13 cellular contexts compared by ENCODE assay signal in genomic region chr3:119360046-119360445, GRCh38.
DNase-seq lines count a peak whose midpoint lies in the region; ATAC-seq and TF ChIP-seq lines count a peak whose summit lies in the region.
"Had no signal": no experiment of that assay in that cellular context is flagged by ENCODE, and none has a peak within 500 bp of the region (broad histone marks: within the 10 kb centered on the region; RNA-seq: fewer than 3 reads in every experiment).

No MANE protein-coding gene starts in this region.

- no peaks in the 10 kb centered on the region for H3K79me2 ChIP-seq in Karpas-422 (ENCODE audit: low read length)

- no peaks in the 10 kb centered on the region for H3K27me3 Mint-ChIP-seq in type B pancreatic cell

- H3K27ac ChIP-seq in cardiac muscle cell (peak overlapping the region; percentile 89), Karpas-422 (ENCODE audit: low read length) (no peak overlapping the region), iPS-18a (ENCODE audit: low read length) (no peak overlapping the region)
- H3K27ac ChIP-seq: SK-N-MC, suprapubic skin had no signal

- H3K9me3 ChIP-seq in cardiac muscle cell (ENCODE audit: low read depth) = no peaks in the 10 kb centered on the region
- no peaks in the 10 kb centered on the region for H3K9me3 ChIP-seq in Karpas-422 (ENCODE audit: low read length)
- H3K9me3 ChIP-seq in iPS-18a (ENCODE audit: control insufficient read depth, low read depth, low read length) = no peaks in the 10 kb centered on the region
- H3K9me3 ChIP-seq: suprapubic skin had no signal

- peak overlapping the region; percentile 52 for H3K4me2 ChIP-seq in Karpas-422 (ENCODE audit: low read depth, low read length, poor library complexity, severe bottlenecking)

- TF ChIP-seq CTCF in cardiac muscle cell (IDR thresholded peaks at IDR 0.05; ENCODE audit: low read depth, low read length) (no peak), type B pancreatic cell (conservative IDR thresholded peaks at IDR 0.05) (no peak)

- H3K4me1 ChIP-seq in cardiac muscle cell (ENCODE audit: low read depth) (peaks cover 44% of the 10 kb centered on the region), Karpas-422 (ENCODE audit: low read length) (peaks cover 19% of the 10 kb centered on the region), iPS-18a (ENCODE audit: control insufficient read depth, low read depth, low read length) (peaks cover 26% of the 10 kb centered on the region)

- ATAC-seq in GM18873 (IDR thresholded peaks at IDR 0.05; ENCODE audit: low FRiP score, unreplicated experiment) = no peak

- peak overlapping the region; percentile 27 for H3K27ac Mint-ChIP-seq in type B pancreatic cell

- intact Hi-C loops in cardiac septum (cut with DNase I) = no loop called here

- DNase-seq in cardiac muscle cell (ENCODE audit: low read depth in 1 of 2, low spot score in 1 of 2) (peak in 1 of 2 donors; percentile 61), cardiac septum (ENCODE audit: low spot score) (no peak), Karpas-422 (no peak), type B pancreatic cell (ENCODE audit: extremely low spot score, unreplicated experiment) (no peak), NCI-H1930 (lab: John Stamatoyannopoulos, UW) (no peak)
- no peak for DNase-seq in activated CD4-positive, alpha-beta T cell treated with anti-CD3 and anti-CD28 coated beads for 4 hours
- DNase-seq: CD8-positive, alpha-beta memory T cell; GDM1; NCI-H1436 treated with DMSO at 0.1 percent for 48 hours had no signal

- H2AFZ ChIP-seq in Karpas-422 (ENCODE audit: low read length) = no peak overlapping the region

- H3K9me3 Mint-ChIP-seq in type B pancreatic cell = no peaks in the 10 kb centered on the region
- H3K9me3 Mint-ChIP-seq: CD8-positive, alpha-beta memory T cell had no signal

- peak overlapping the region; percentile 39 for H3K4me3 Mint-ChIP-seq in type B pancreatic cell
- H3K4me3 Mint-ChIP-seq: CD8-positive, alpha-beta memory T cell had no signal

- H4K20me1 ChIP-seq in Karpas-422 (ENCODE audit: insufficient read depth, low read depth, low read length) = no peaks in the 10 kb centered on the region

- H3K27me3 ChIP-seq in cardiac muscle cell = no peaks in the 10 kb centered on the region
- H3K27me3 ChIP-seq in Karpas-422 (ENCODE audit: low read length) = no peaks in the 10 kb centered on the region
- no peaks in the 10 kb centered on the region for H3K27me3 ChIP-seq in iPS-18a (ENCODE audit: control insufficient read depth, insufficient read depth, low read length)
- H3K27me3 ChIP-seq: suprapubic skin had no signal

- H3K9ac ChIP-seq in Karpas-422 (ENCODE audit: low read length) = no peak overlapping the region
- no peak overlapping the region for H3K9ac ChIP-seq in iPS-18a (ENCODE audit: low read length)

- peaks cover 26% of the 10 kb centered on the region for H3K4me1 Mint-ChIP-seq in type B pancreatic cell (ENCODE audit: unreplicated experiment)
- H3K4me1 Mint-ChIP-seq: CD8-positive, alpha-beta memory T cell had no signal

- H3K36me3 ChIP-seq in cardiac muscle cell (peaks cover 2% of the 10 kb centered on the region), Karpas-422 (ENCODE audit: insufficient read depth, low read length) (no peaks in the 10 kb centered on the region), iPS-18a (ENCODE audit: control insufficient read depth, low read depth, low read length) (no peaks in the 10 kb centered on the region)
- H3K36me3 ChIP-seq: suprapubic skin had no signal

- H3K36me3 Mint-ChIP-seq in type B pancreatic cell = no peaks in the 10 kb centered on the region
- H3K36me3 Mint-ChIP-seq: CD8-positive, alpha-beta memory T cell had no signal

- no peaks in the 10 kb centered on the region for H3K9me2 ChIP-seq in Karpas-422 (replicated peaks; ENCODE audit: insufficient read depth, low read length)

- H3K4me3 ChIP-seq in cardiac muscle cell = no peak overlapping the region
- H3K4me3 ChIP-seq in Karpas-422 (ENCODE audit: low read length) = no peak overlapping the region
- H3K4me3 ChIP-seq in iPS-18a (ENCODE audit: low read length) = peak overlapping the region; percentile 1
- H3K4me3 ChIP-seq: SK-N-MC, suprapubic skin had no signal
